8 cellular contexts compared by ENCODE assay signal in the genomic region with DNA sequence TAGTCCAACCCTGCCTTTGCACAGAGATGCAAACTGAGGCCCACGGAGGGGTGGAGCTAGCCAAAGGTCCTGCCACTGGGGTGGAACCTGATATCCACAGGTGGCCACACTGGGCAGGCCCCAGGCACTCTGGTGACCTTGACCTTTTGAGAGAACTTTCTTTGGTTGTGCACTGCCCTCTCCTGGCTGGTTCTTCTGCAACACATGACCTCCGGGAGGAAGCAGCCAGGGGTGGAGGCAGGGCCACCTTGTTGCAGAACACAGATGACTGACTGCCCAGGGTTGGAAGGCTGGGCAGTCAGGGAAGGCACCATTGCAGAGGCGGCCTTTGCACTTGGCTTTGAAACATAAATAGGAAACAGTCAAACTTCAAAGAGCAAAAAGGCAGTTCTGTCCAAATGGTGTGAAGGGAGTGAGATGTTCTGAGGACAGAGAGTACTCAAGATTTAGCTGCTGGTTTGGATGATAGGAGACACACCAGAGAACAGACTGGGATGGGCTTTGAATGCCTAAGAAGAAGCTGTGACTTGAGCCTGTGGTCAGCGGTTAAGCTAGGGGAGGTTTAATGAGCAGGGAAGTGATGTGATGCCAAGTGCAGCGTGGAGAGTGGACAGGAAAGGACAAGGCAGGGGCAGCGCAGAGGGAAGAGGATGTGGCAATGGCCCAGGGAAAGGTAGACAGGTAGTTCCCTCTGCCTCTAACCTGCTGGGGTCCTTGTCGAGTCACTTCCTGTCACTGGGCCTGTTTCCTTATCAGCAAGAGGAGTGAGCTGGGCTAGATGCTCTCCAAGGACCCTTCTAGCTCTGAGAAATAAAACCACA. TPM values are rescaled to one million over a fixed set of nuclear protein-coding genes. Genes with fewer than 3 reads are reported as not detected.
DNase-seq lines count a peak whose midpoint lies in the region; ATAC-seq, FAIRE-seq and TF ChIP-seq lines count a peak whose summit lies in the region.

No MANE protein-coding gene starts in this region.

- H3K4me2 ChIP-seq in H1 (ENCODE audit: insufficient read depth in 1 of 2, low read depth in 2 of 2, low read length in 2 of 2) (no peak overlapping the region), mesenchymal stem cell (ENCODE audit: low read length, poor library complexity, severe bottlenecking) (no peak overlapping the region)

- H3K4me3 ChIP-seq in AG04449 (ENCODE audit: low read depth, low read length) (no peak overlapping the region), H1 (ENCODE audit: extremely low read depth in 1 of 4, insufficient read depth in 2 of 4, low read depth in 3 of 4, low read length in 4 of 4) (no peak overlapping the region), mesenchymal stem cell (ENCODE audit: insufficient read depth in 1 of 2, low read depth in 1 of 2, low read length in 2 of 2) (no peak overlapping the region)

- TF ChIP-seq EP300 in H1 (IDR thresholded peaks at IDR 0.05; ENCODE audit: borderline replicate concordance in 1 of 2, low read depth in 2 of 2, low read length in 2 of 2) = no peak

- H4K20me1 ChIP-seq in H1 (replicated peaks in 1 of 2; ENCODE audit: control insufficient read depth in 1 of 2, insufficient read depth in 2 of 2, low read length in 2 of 2) = no peaks in the 10 kb centered on the region

- TF ChIP-seq CTCF in AG04449 (IDR thresholded peaks at IDR 0.05; ENCODE audit: insufficient read depth, low read length, missing control alignments) = peak; percentile 79
- TF ChIP-seq CTCF in H1 (IDR thresholded peaks at IDR 0.05; ENCODE audit: control extremely low read depth in 1 of 3, insufficient read depth in 1 of 3, low read depth in 1 of 3, low read length in 3 of 3) = peak; percentile 81 to 94 (median 90)

- H4K91ac ChIP-seq in H1 (replicated peaks; ENCODE audit: insufficient read length, low read length) (no peak overlapping the region), mesenchymal stem cell (ENCODE audit: low read length) (peak overlapping the region; percentile 84)

- no peak overlapping the region for H3K4me3 Mint-ChIP-seq in activated CD4-positive, alpha-beta T cell treated with anti-CD3 and anti-CD28 coated beads, Interleukin-2, amount 10 ng/mL, durations not matched to agents 24 days and 14 days

- no peak overlapping the region for H2AK5ac ChIP-seq in H1 (ENCODE audit: low read depth, low read length)
- peak overlapping the region; percentile 68 for H2AK5ac ChIP-seq in mesenchymal stem cell (ENCODE audit: low read length, severe bottlenecking)

- no peak overlapping the region for H3K27ac ChIP-seq in H1 (ENCODE audit: low read depth, low read length)
- peak overlapping the region; percentile 4 for H3K27ac ChIP-seq in mesenchymal stem cell (ENCODE audit: low read length, poor library complexity, severe bottlenecking)

- H3K9me3 Mint-ChIP-seq in activated CD4-positive, alpha-beta T cell treated with anti-CD3 and anti-CD28 coated beads, Interleukin-2, amount 10 ng/mL, durations not matched to agents 24 days and 14 days = no peaks in the 10 kb centered on the region

- POLR2A ChIA-PET in AG04449 (lab: Yijun Ruan, JAX) = interaction anchor here (0.7 to 1.3 kb wide), 2 partner anchors 83 to 207 kb away, joined by 3 read pairs; no protein-coding TSS in a partner anchor
- POLR2A ChIA-PET in H1 (lab: Charles Lee; ENCODE audit: partially characterized antibody) = interaction anchor here (1.1 to 1.8 kb wide), 3 partner anchors 12 to 83 kb away, joined by 3 to 7 read pairs (median 4); a partner anchor contains a TSS

- H3K23ac ChIP-seq in H1 (ENCODE audit: insufficient read length) (no peak overlapping the region), mesenchymal stem cell (ENCODE audit: low read length in 2 of 2) (no peak overlapping the region)

- H3K79me2 ChIP-seq in H1 (ENCODE audit: control insufficient read depth in 1 of 2, insufficient read depth in 2 of 2, low read length in 2 of 2) = no peaks in the 10 kb centered on the region

- H3K27me3 ChIP-seq in H1 (replicated peaks in 1 of 4; ENCODE audit: control insufficient read depth in 3 of 4, extremely low read depth in 1 of 4, insufficient read depth in 3 of 4, low read length in 3 of 4) = no peaks in the 10 kb centered on the region
- no peaks in the 10 kb centered on the region for H3K27me3 ChIP-seq in mesenchymal stem cell (ENCODE audit: control insufficient read depth in 1 of 2, insufficient read depth in 1 of 2, low read length in 2 of 2)

- peak; percentile 96 to 98 for TF ChIP-seq RAD21 in H1 (IDR thresholded peaks at IDR 0.05 in 1 of 2, conservative IDR thresholded peaks at IDR 0.05 in 1 of 2; ENCODE audit: low read depth in 2 of 2, low read length in 2 of 2)

- H2BK5ac ChIP-seq in H1 (ENCODE audit: low read depth, low read length) (no peak overlapping the region), mesenchymal stem cell (ENCODE audit: low read depth, low read length, poor library complexity, severe bottlenecking) (no peak overlapping the region)

- WGBS in H1 (ENCODE audit: extremely low coverage in 1 of 2, insufficient coverage in 1 of 2, insufficient read length in 1 of 2, insufficient replicate concordance in 2 of 2, low coverage in 1 of 2, low lambda C conversion rate in 2 of 2, missing lambda C conversion rate in 1 of 2), 2 experiments = 59% methylated on average over 7 of the region's 7 CpGs; no CpG with 5 or more reads in 1 of the 2 experiments
- WGBS in mesenchymal stem cell = 52% methylated on average over 7 of the region's 7 CpGs

- peaks cover 11% of the 10 kb centered on the region for H3K4me1 Mint-ChIP-seq in activated CD4-positive, alpha-beta T cell treated with anti-CD3 and anti-CD28 coated beads, Interleukin-2, amount 10 ng/mL, durations not matched to agents 24 days and 14 days

- H3K36me3 Mint-ChIP-seq in activated CD4-positive, alpha-beta T cell treated with anti-CD3 and anti-CD28 coated beads, Interleukin-2, amount 10 ng/mL, durations not matched to agents 24 days and 14 days (ENCODE audit: low read depth) = no peaks in the 10 kb centered on the region

- H3K4me1 ChIP-seq in H1 (replicated peaks in 1 of 4; ENCODE audit: control insufficient read depth in 3 of 4, insufficient read depth in 4 of 4, low read length in 3 of 4) = peaks cover 0 to 6% (median 0%) of the 10 kb centered on the region in 4 experiments; a peak in 4 of 7 replicates
- H3K4me1 ChIP-seq in mesenchymal stem cell (ENCODE audit: control insufficient read depth, insufficient read depth, low read depth, low read length) = peaks cover 16% of the 10 kb centered on the region

- H3K18ac ChIP-seq in H1 (ENCODE audit: extremely low read depth, low read length) = no peak overlapping the region
- H3K18ac ChIP-seq in mesenchymal stem cell (ENCODE audit: low read depth in 1 of 2, low read length in 2 of 2) = peak overlapping the region in 1 of 2 experiments; percentile 16

- DNase-seq in AG04449 (ENCODE audit: low read depth, low spot score) (no peak), GM12892 (ENCODE audit: insufficient read length) (peak; percentile 51), NCI-H2029 treated with DMSO at 0.1 percent for 48 hours (lab: John Stamatoyannopoulos, UW) (peak; percentile 0), H1 (ENCODE audit: low read depth in 1 of 2, low spot score in 2 of 2) (peak; percentile 62 to 83), mesenchymal stem cell (peak; percentile 79)
- peak; percentile 85 for DNase-seq in activated CD4-positive, alpha-beta T cell treated with anti-CD3 and anti-CD28 coated beads, Interleukin-2, amount 10 ng/mL, durations not matched to agents 24 days and 14 days
- peak; percentile 8 to 55 for DNase-seq in stimulated activated CD8-positive, alpha-beta memory T cell treated with anti-CD3 and anti-CD28 coated beads, Interleukin-7, amount 100 ng/mL, for 48 hours (ENCODE audit: extremely low read depth in 1 of 2, low read depth in 1 of 2)

- H2AFZ ChIP-seq in H1 (ENCODE audit: low read length) = peak overlapping the region; percentile 25; the same call in 1 of the 2 replicates
- H2AFZ ChIP-seq in mesenchymal stem cell (ENCODE audit: low read depth, low read length) = no peak overlapping the region

- H2BK12ac ChIP-seq in H1 (ENCODE audit: low read depth, low read length) (no peak overlapping the region; the same call in 1 of the 2 replicates), mesenchymal stem cell (ENCODE audit: low read length in 2 of 2) (peak overlapping the region in 1 of 2 experiments; percentile 69)

- FAIRE-seq in GM12892 (lab: Jason Lieb, UNC) (peak; percentile 89), H1 (lab: Jason Lieb, UNC) (peak; percentile 90)

- peaks cover 11% of the 10 kb centered on the region for H3K27me3 Mint-ChIP-seq in activated CD4-positive, alpha-beta T cell treated with anti-CD3 and anti-CD28 coated beads, Interleukin-2, amount 10 ng/mL, durations not matched to agents 24 days and 14 days

- no peak overlapping the region for H4K5ac ChIP-seq in H1 (ENCODE audit: insufficient read length, low read depth, low read length)

- H3K9me3 ChIP-seq in H1 (ENCODE audit: insufficient read depth in 2 of 2, low read depth in 1 of 2, low read length in 1 of 2) (no peaks in the 10 kb centered on the region), mesenchymal stem cell (ENCODE audit: control insufficient read depth, low read length) (no peaks in the 10 kb centered on the region)

- no peak overlapping the region for H4K8ac ChIP-seq in H1 (ENCODE audit: extremely low read depth, insufficient read depth, low read length)
- H4K8ac ChIP-seq in mesenchymal stem cell (ENCODE audit: low read length) = peak overlapping the region; percentile 59

- H3K36me3 ChIP-seq in H1 (ENCODE audit: control insufficient read depth in 2 of 4, insufficient read depth in 4 of 4, low read length in 3 of 4) (no peaks in the 10 kb centered on the region), mesenchymal stem cell (ENCODE audit: control insufficient read depth in 1 of 2, insufficient read depth in 2 of 2, low read depth in 1 of 2, low read length in 2 of 2) (no peaks in the 10 kb centered on the region)

- TF ChIP-seq POLR2A in GM12892 (IDR thresholded peaks at IDR 0.05; ENCODE audit: low read depth, low read length) (no peak), H1 (IDR thresholded peaks at IDR 0.05; ENCODE audit: control extremely low read depth in 1 of 2, low read depth in 2 of 2, low read length in 2 of 2) (no peak)

- intact Hi-C loops in activated CD4-positive, alpha-beta T cell treated with anti-CD3 and anti-CD28 coated beads, Interleukin-2, amount 10 ng/mL, durations not matched to agents 24 days and 14 days (cut with micrococcal nuclease) = loop anchor here (1.0 kb wide), 2 partner anchors 189 to 220 kb away; no protein-coding TSS in a partner anchor

- CTCF ChIA-PET in AG04449 (lab: Yijun Ruan, JAX) (interaction anchor here (0.6 to 7.1 kb wide), 53 partner anchors 8 to 516 kb away, joined by 3 to 265 read pairs (median 4); a partner anchor contains a TSS), H1 (lab: Charles Lee; ENCODE audit: partially characterized antibody) (interaction anchor here (0.6 to 9.1 kb wide), 52 partner anchors 13 to 348 kb away, joined by 3 to 126 read pairs (median 4); a partner anchor contains a TSS)

- H2BK120ac ChIP-seq in H1 (replicated peaks; ENCODE audit: low read depth, low read length) (no peak overlapping the region), mesenchymal stem cell (ENCODE audit: low read depth, low read length) (no peak overlapping the region)

- no peak overlapping the region for H2BK20ac ChIP-seq in H1 (ENCODE audit: low read length)

- H2BK15ac ChIP-seq in H1 (ENCODE audit: low read length) (no peak overlapping the region), mesenchymal stem cell (ENCODE audit: low read depth, poor library complexity, severe bottlenecking) (no peak overlapping the region)

- H3K56ac ChIP-seq in H1 (replicated peaks; ENCODE audit: insufficient read length, low read depth, low read length) = no peak overlapping the region

- H3K79me1 ChIP-seq in H1 (ENCODE audit: low read depth, low read length) = no peaks in the 10 kb centered on the region
- H3K79me1 ChIP-seq in mesenchymal stem cell (replicated peaks; ENCODE audit: low read length, poor library complexity, severe bottlenecking) = no peaks in the 10 kb centered on the region

- H3K9ac ChIP-seq in H1 (replicated peaks in 1 of 4; ENCODE audit: extremely low read depth in 1 of 4, low read depth in 3 of 4, low read length in 3 of 4) (no peak overlapping the region), mesenchymal stem cell (ENCODE audit: low read length) (no peak overlapping the region)

- H3K4ac ChIP-seq in H1 (replicated peaks; ENCODE audit: insufficient read length, low read depth, low read length) = no peak overlapping the region
- peak overlapping the region in 1 of 2 experiments; percentile 24 for H3K4ac ChIP-seq in mesenchymal stem cell (ENCODE audit: low read depth in 1 of 2, low read length in 2 of 2)

- peak overlapping the region; percentile 39 for H3K27ac Mint-ChIP-seq in activated CD4-positive, alpha-beta T cell treated with anti-CD3 and anti-CD28 coated beads, Interleukin-2, amount 10 ng/mL, durations not matched to agents 24 days and 14 days

- 0 out of 2 replicates have a peak, but pooled peaks cover 2% of the 10 kb centered on the region for H3K23me2 ChIP-seq in H1 (ENCODE audit: low read depth, low read length)

- peak; percentile 87 for ATAC-seq in HG02763 (IDR thresholded peaks at IDR 0.05; ENCODE audit: unreplicated experiment)

- no peak overlapping the region for H3K14ac ChIP-seq in H1 (ENCODE audit: insufficient read length)
- no peak overlapping the region for H3K14ac ChIP-seq in mesenchymal stem cell (ENCODE audit: low read length in 2 of 2)

RNA-seq across cellular contexts. Expression of a gene that starts 6.8 kb away (rescaled TPM):
- polyA plus RNA-seq in GM12892 (2012; ENCODE audit: missing spikeins) = 24.4 TPM
- total RNA-seq in activated CD4-positive, alpha-beta T cell treated with anti-CD3 and anti-CD28 coated beads, Interleukin-2, amount 10 ng/mL, durations not matched to agents 24 days and 14 days = 130 and 140 TPM in 2 replicates
- total RNA-seq in H1 (2021; fragmentation: NEBNext Ultra II Directional; extraction: Animal tissue kit (Norgen Biotek cat#: 25700)) = 158 and 170 TPM in 2 replicates
- 35.9 and 51.6 TPM in 2 replicates for polyA plus RNA-seq in H1 (2011; rRNA removed)
- polyA plus RNA-seq in H1 (2011; cell fraction: cytosol; rRNA removed) = 50.8 TPM
- polyA plus RNA-seq in H1 (2011; cell fraction: nucleus; rRNA removed) = 129 TPM
- polyA plus RNA-seq in H1 (2012, experiment 1 of 2) = 89.6 to 100 TPM (median 96.4 TPM) in 4 replicates
- 50.2 TPM for polyA plus RNA-seq in H1 (2012, experiment 2 of 2)
- polyA plus RNA-seq in H1 (2013, experiment 1 of 2) = 70.0 TPM
- 67.4 TPM for polyA plus RNA-seq in H1 (2013, experiment 2 of 2)
- polyA minus RNA-seq in H1 (2011; rRNA and poly(A)+ RNA removed) = 34.0 and 43.1 TPM in 2 replicates
- 51.7 TPM for polyA minus RNA-seq in H1 (2011; cell fraction: cytosol; rRNA and poly(A)+ RNA removed)
- 74.6 TPM for polyA minus RNA-seq in H1 (2011; cell fraction: nucleus; rRNA and poly(A)+ RNA removed)
- 14.3 TPM for polyA plus RNA-seq in mesenchymal stem cell (2013, experiment 1 of 2)
- polyA plus RNA-seq in mesenchymal stem cell (2013, experiment 2 of 2) = 13.1 TPM

RNA-seq across cellular contexts. Expression of a gene that starts 48.0 kb away (rescaled TPM):
- polyA plus RNA-seq in GM12892 (2012; ENCODE audit: missing spikeins) = not detected
- not detected in 2 replicates for total RNA-seq in activated CD4-positive, alpha-beta T cell treated with anti-CD3 and anti-CD28 coated beads, Interleukin-2, amount 10 ng/mL, durations not matched to agents 24 days and 14 days
- 4.5 TPM in 2 replicates for total RNA-seq in H1 (2021; fragmentation: NEBNext Ultra II Directional; extraction: Animal tissue kit (Norgen Biotek cat#: 25700))
- polyA plus RNA-seq in H1 (2011; rRNA removed) = 6.7 and 8.0 TPM in 2 replicates
- 6.0 TPM for polyA plus RNA-seq in H1 (2011; cell fraction: cytosol; rRNA removed)
- 4.2 TPM for polyA plus RNA-seq in H1 (2011; cell fraction: nucleus; rRNA removed)
- 2.0 to 4.1 TPM (median 3.4 TPM) in 4 replicates for polyA plus RNA-seq in H1 (2012, experiment 1 of 2)
- 3.3 TPM for polyA plus RNA-seq in H1 (2012, experiment 2 of 2)
- polyA plus RNA-seq in H1 (2013, experiment 1 of 2) = 3.5 TPM
- 3.5 TPM for polyA plus RNA-seq in H1 (2013, experiment 2 of 2)
- 2.7 and 5.4 TPM in 2 replicates for polyA minus RNA-seq in H1 (2011; rRNA and poly(A)+ RNA removed)
- polyA minus RNA-seq in H1 (2011; cell fraction: cytosol; rRNA and poly(A)+ RNA removed) = 3.7 TPM
- 5.7 TPM for polyA minus RNA-seq in H1 (2011; cell fraction: nucleus; rRNA and poly(A)+ RNA removed)
- 1.6 TPM for polyA plus RNA-seq in mesenchymal stem cell (2013, experiment 1 of 2)
- 1.5 TPM for polyA plus RNA-seq in mesenchymal stem cell (2013, experiment 2 of 2)
